In genomic region chr22:38132136-38132535, GRCh38 we compare ENCODE assay signal across 21 cellular contexts. TPM values are rescaled to one million over a fixed set of nuclear protein-coding genes. Genes with fewer than 3 reads are reported as not detected.
"Had no signal": no experiment of that assay in that cellular context is flagged by ENCODE, and none has a peak within 500 bp of the region (broad histone marks: within the 10 kb centered on the region; RNA-seq: fewer than 3 reads in every experiment).

No MANE protein-coding gene starts in this region.

- H3K27me3 ChIP-seq: colonic mucosa, esophagus squamous epithelium, gastroesophageal sphincter, hepatocyte, suprapubic skin, tibial artery, upper lobe of left lung had no signal

- H3K27ac ChIP-seq: colonic mucosa, esophagus squamous epithelium, hepatocyte, suprapubic skin had no signal

- ATAC-seq: gastroesophageal sphincter; mucosa of descending colon; natural killer cell; stimulated activated effector memory CD8-positive, alpha-beta T cell treated with anti-CD3 and anti-CD28 coated beads, Interleukin-12 subunit alpha, Interleukin-12 subunit beta, amount 100 ng/mL, for 72 hours; stimulated activated naive CD8-positive, alpha-beta T cell treated with anti-CD3 and anti-CD28 coated beads, Interleukin-15, Interleukin-2, amounts not matched to agents 100 U/mL and 50 U/mL, for 24 hours had no signal

- H3K36me3 ChIP-seq: colonic mucosa had no signal

- DNase-seq: caudate nucleus; colonic mucosa; dermis blood vessel endothelial cell; esophagus squamous epithelium; foreskin fibroblast; kidney glomerular epithelial cell; mammary epithelial cell; natural killer cell; occipital lobe; stimulated activated CD4-positive, alpha-beta T cell treated with anti-CD3 and anti-CD28 coated beads, Interleukin-4, amount 100 ng/mL, for 1 hour; stimulated activated CD8-positive, alpha-beta memory T cell treated with anti-CD3 and anti-CD28 coated beads, Interleukin-4, amount 100 ng/mL, for 48 hours; stimulated activated naive CD8-positive, alpha-beta T cell treated with anti-CD3 and anti-CD28 coated beads, Interleukin-15, Interleukin-2, amounts not matched to agents 100 U/mL and 50 U/mL, for 24 hours had no signal

- H3K4me3 ChIP-seq: colonic mucosa, esophagus squamous epithelium, gastroesophageal sphincter, hepatocyte, mucosa of descending colon, smooth muscle cell, suprapubic skin, tibial artery, upper lobe of left lung had no signal

- H3K9me3 ChIP-seq: colonic mucosa, esophagus squamous epithelium, gastroesophageal sphincter, mucosa of descending colon, suprapubic skin, tibial artery, upper lobe of left lung had no signal

- H3K4me1 ChIP-seq: colonic mucosa, gastroesophageal sphincter, suprapubic skin, upper lobe of left lung had no signal

RNA-seq across cellular contexts. Expression of gene BAIAP2L2, which starts 21.7 kb away (rescaled TPM):
- total RNA-seq: cerebellum, dermis blood vessel endothelial cell, occipital lobe had no signal

RNA-seq across cellular contexts. Expression of gene SLC16A8, which starts 48.2 kb away (rescaled TPM):
- total RNA-seq: dermis blood vessel endothelial cell, esophagus squamous epithelium, gastroesophageal sphincter, hepatocyte, mammary epithelial cell, mucosa of descending colon, smooth muscle cell, suprapubic skin had no signal
- polyA plus RNA-seq: mammary epithelial cell had no signal
